ENCODE assay signal across 22 cellular contexts in the genomic region with DNA sequence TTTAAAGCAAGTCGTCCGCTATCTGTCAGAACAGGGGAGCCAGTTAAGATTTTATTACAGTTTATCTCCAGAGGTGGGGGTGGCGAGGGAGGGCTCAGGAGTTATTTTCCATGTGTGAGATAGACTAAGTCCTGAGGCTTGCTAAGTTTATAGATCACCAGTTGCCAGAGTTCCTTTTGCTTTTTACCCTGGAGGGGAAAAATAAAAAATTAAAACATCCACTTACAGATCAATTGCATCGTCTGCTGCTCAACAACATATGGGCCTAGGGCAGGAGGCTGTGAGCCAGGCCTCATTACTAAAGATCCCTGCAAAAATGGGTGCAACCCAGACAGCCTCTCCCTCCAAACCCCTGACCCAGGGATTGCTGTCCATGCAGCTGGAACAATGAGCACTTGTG.
"Had no signal": no experiment of that assay in that cellular context is flagged by ENCODE, and none has a peak within 500 bp of the region (broad histone marks: within the 10 kb centered on the region; RNA-seq: fewer than 3 reads in every experiment).

No MANE protein-coding gene starts in this region.

- H3K36me3 ChIP-seq: adrenal gland, ascending aorta, esophagus squamous epithelium, left ventricle myocardium inferior, right lobe of liver had no signal

- H3K9me3 ChIP-seq: adrenal gland, ascending aorta, esophagus squamous epithelium, left ventricle myocardium inferior, right lobe of liver, testis had no signal

- H3K4me1 Mint-ChIP-seq: activated T-helper 17 cell treated with anti-CD3 and anti-CD28 coated beads, Interleukin-2, amount 50 U/mL, for 72 hours; immature natural killer cell; natural killer cell; stimulated activated naive B cell treated with anti-CD40 and anti-IgM and Interleukin-4, amounts not matched to agents 10 μg/mL and 1 μg/mL and 100 μg/mL, for 72 hours; T-cell had no signal

- H3K36me3 Mint-ChIP-seq: activated naive CD4-positive, alpha-beta T cell treated with anti-CD3 and anti-CD28 coated beads, Interleukin-2, amount 50 U/mL, for 72 hours; immature natural killer cell; natural killer cell; stimulated activated naive B cell treated with anti-CD40 and anti-IgM and Interleukin-4, amounts not matched to agents 10 μg/mL and 1 μg/mL and 100 μg/mL, for 72 hours; T-cell had no signal

- H3K9me3 Mint-ChIP-seq: activated naive CD4-positive, alpha-beta T cell treated with anti-CD3 and anti-CD28 coated beads, Interleukin-2, amount 50 U/mL, for 72 hours; activated T-helper 17 cell treated with anti-CD3 and anti-CD28 coated beads, Interleukin-2, amount 50 U/mL, for 72 hours; immature natural killer cell; natural killer cell; stimulated activated naive B cell treated with anti-CD40 and anti-IgM and Interleukin-4, amounts not matched to agents 10 μg/mL and 1 μg/mL and 100 μg/mL, for 72 hours; T-cell; T-helper 2 cell treated with Interferon-gamma antibody and Interleukin-4, amounts not matched to agents 5 μg/mL and 100 μg/mL, for 36 hours had no signal

- DNase-seq: activated CD4-positive, alpha-beta T cell treated with anti-CD3 and anti-CD28 coated beads for 1 hour; activated CD4-positive, alpha-beta T cell treated with anti-CD3 and anti-CD28 coated beads, Interleukin-2, amount 50 U/mL, for 1 hour; activated CD8-positive, alpha-beta T cell treated with anti-CD3 and anti-CD28 coated beads, Interleukin-2, amount 10 ng/mL, durations not matched to agents 7 days and 5 days; adrenal gland; central memory CD4-positive, alpha-beta T cell; esophagus squamous epithelium; immature natural killer cell; left ventricle myocardium inferior; natural killer cell; nucleus accumbens; right lobe of liver; small intestine; stimulated activated CD4-positive, alpha-beta T cell treated with anti-CD3 and anti-CD28 coated beads, Interleukin-15, amount 100 ng/mL, for 24 hours; stimulated activated CD8-positive, alpha-beta memory T cell treated with anti-CD3 and anti-CD28 coated beads, Interleukin-4, amount 100 ng/mL, for 48 hours; stimulated activated naive B cell treated with anti-CD40 and anti-IgM and Interleukin-4, amounts not matched to agents 10 μg/mL and 1 μg/mL and 100 μg/mL, for 72 hours; T-cell; testis; trophoblast cell had no signal

- H3K4me3 Mint-ChIP-seq: activated CD8-positive, alpha-beta T cell treated with anti-CD3 and anti-CD28 coated beads, Interleukin-2, amount 10 ng/mL, durations not matched to agents 7 days and 5 days; activated T-helper 17 cell treated with anti-CD3 and anti-CD28 coated beads, Interleukin-2, amount 50 U/mL, for 72 hours; immature natural killer cell; natural killer cell; stimulated activated naive B cell treated with anti-CD40 and anti-IgM and Interleukin-4, amounts not matched to agents 10 μg/mL and 1 μg/mL and 100 μg/mL, for 72 hours; T-cell; T-helper 2 cell treated with Interferon-gamma antibody and Interleukin-4, amounts not matched to agents 5 μg/mL and 100 μg/mL, for 36 hours had no signal

- H3K4me1 ChIP-seq: adrenal gland, right lobe of liver had no signal

- H3K4me3 ChIP-seq: adrenal gland, ascending aorta, esophagus squamous epithelium, left ventricle myocardium inferior, right lobe of liver, testis had no signal

- H3K27me3 ChIP-seq: adrenal gland, ascending aorta, esophagus squamous epithelium, right lobe of liver, testis had no signal

- H3K27ac ChIP-seq: adrenal gland, ascending aorta, esophagus squamous epithelium, left ventricle myocardium inferior, right lobe of liver, testis had no signal

- H3K27ac Mint-ChIP-seq: activated CD8-positive, alpha-beta T cell treated with anti-CD3 and anti-CD28 coated beads, Interleukin-2, amount 10 ng/mL, durations not matched to agents 7 days and 5 days; activated T-helper 17 cell treated with anti-CD3 and anti-CD28 coated beads, Interleukin-2, amount 50 U/mL, for 72 hours; natural killer cell; stimulated activated naive B cell treated with anti-CD40 and anti-IgM and Interleukin-4, amounts not matched to agents 10 μg/mL and 1 μg/mL and 100 μg/mL, for 72 hours; T-cell; T-helper 2 cell treated with Interferon-gamma antibody and Interleukin-4, amounts not matched to agents 5 μg/mL and 100 μg/mL, for 36 hours had no signal

- ATAC-seq: activated CD8-positive, alpha-beta T cell treated with anti-CD3 and anti-CD28 coated beads, Interleukin-2, amount 10 ng/mL, durations not matched to agents 7 days and 5 days; activated naive CD4-positive, alpha-beta T cell treated with anti-CD3 and anti-CD28 coated beads, Interleukin-2, amount 50 U/mL, for 72 hours; activated T-helper 17 cell treated with anti-CD3 and anti-CD28 coated beads, Interleukin-2, amount 50 U/mL, for 72 hours; natural killer cell; right lobe of liver; stimulated activated naive B cell treated with anti-CD40 and anti-IgM and Interleukin-4, amounts not matched to agents 10 μg/mL and 1 μg/mL and 100 μg/mL, for 72 hours; T-cell had no signal
